9 cellular contexts compared by ENCODE assay signal in the genomic region with DNA sequence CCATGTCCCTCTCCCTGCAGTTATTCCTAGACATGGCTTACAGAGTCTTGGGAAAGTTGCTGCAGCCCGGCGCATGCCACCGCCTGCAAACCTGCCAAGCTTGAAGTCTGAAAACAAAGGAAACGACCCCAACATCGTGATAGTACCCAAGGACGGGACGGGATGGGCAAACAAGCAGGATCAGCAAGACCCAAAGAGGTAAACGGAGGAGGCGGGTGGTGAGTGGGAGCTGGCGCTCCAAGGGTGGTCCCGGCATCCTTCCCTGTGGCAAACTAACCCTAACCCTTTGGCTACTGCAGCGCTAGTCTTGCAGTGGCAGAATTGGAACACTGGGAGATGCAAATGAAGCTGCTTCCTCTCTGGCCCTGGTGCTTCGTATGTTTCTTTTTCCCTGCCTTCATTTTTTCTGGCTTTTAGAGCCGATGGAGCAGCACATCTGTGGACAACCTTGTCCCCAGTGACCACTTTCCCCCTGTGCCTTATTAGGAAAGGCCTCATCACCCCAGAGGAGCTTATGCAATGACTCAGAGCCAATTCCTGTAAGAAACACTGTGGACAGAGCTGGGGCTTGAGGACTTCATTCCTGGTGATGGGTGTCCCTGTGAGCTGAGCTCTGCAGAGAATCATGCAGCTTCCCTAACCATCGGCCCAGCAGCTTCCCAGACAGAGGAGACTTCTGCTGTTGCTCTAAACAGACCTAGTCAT. TPM values are rescaled to one million over a fixed set of nuclear protein-coding genes. Genes with fewer than 3 reads are reported as not detected.
DNase-seq lines count a peak whose midpoint lies in the region; ATAC-seq lines count a peak whose summit lies in the region.
"Had no signal": no experiment of that assay in that cellular context is flagged by ENCODE, and none has a peak within 500 bp of the region (broad histone marks: within the 10 kb centered on the region; RNA-seq: fewer than 3 reads in every experiment).

No MANE protein-coding gene starts in this region.

- intact Hi-C loops in activated CD4-positive, alpha-beta memory T cell treated with anti-CD3 and anti-CD28 coated beads for 36 hours (cut with micrococcal nuclease), result no loop called here
- intact Hi-C loops in left ventricle myocardium superior (cut with micrococcal nuclease), result loop anchor here (10.0 kb wide), 1 partner anchor 58 kb away; no protein-coding TSS in a partner anchor

- H3K9me3 Mint-ChIP-seq in activated CD4-positive, alpha-beta memory T cell treated with anti-CD3 and anti-CD28 coated beads for 36 hours, result no peaks in the 10 kb centered on the region
- H3K9me3 Mint-ChIP-seq in activated CD4-positive, alpha-beta memory T cell treated with anti-CD3 and anti-CD28 coated beads, Interleukin-2, amount 10 ng/mL, durations not matched to agents 7 days and 5 days, result no peaks in the 10 kb centered on the region
- H3K9me3 Mint-ChIP-seq in stimulated activated memory B cell treated with anti-CD40 and anti-IgM and Interleukin-4, amounts not matched to agents 10 μg/mL and 1 μg/mL and 100 μg/mL, for 72 hours, result no peaks in the 10 kb centered on the region
- H3K9me3 Mint-ChIP-seq in immature natural killer cell, result no peaks in the 10 kb centered on the region

- POLR2A ChIA-PET in activated CD4-positive, alpha-beta memory T cell treated with anti-CD3 and anti-CD28 coated beads for 36 hours (lab: Charles Lee), result no interaction called here
- POLR2A ChIA-PET in activated CD4-positive, alpha-beta memory T cell treated with anti-CD3 and anti-CD28 coated beads, Interleukin-2, amount 10 ng/mL, durations not matched to agents 7 days and 5 days (lab: Charles Lee), result interaction anchor here (1.4 kb wide), 1 partner anchor 59 kb away, joined by 5 read pairs; no protein-coding TSS in a partner anchor

- ATAC-seq in left ventricle myocardium superior, result peak; percentile 39
- ATAC-seq in stimulated activated memory B cell treated with anti-CD40 and anti-IgM and Interleukin-4, amounts not matched to agents 10 μg/mL and 1 μg/mL and 100 μg/mL, for 72 hours, result no peak
- ATAC-seq in HG02623 (IDR thresholded peaks at IDR 0.05; ENCODE audit: unreplicated experiment), result no peak

- DNase-seq in activated CD4-positive, alpha-beta memory T cell treated with anti-CD3 and anti-CD28 coated beads for 36 hours, result no peak
- DNase-seq in activated CD4-positive, alpha-beta memory T cell treated with anti-CD3 and anti-CD28 coated beads, Interleukin-2, amount 10 ng/mL, durations not matched to agents 7 days and 5 days, result no peak
- peak; percentile 71 for DNase-seq in amniotic epithelial cell (ENCODE audit: low read depth)
- DNase-seq in left ventricle myocardium superior, result no peak
- no peak for DNase-seq in immature natural killer cell
- DNase-seq in inferior parietal cortex (ENCODE audit: extremely low spot score), result no peak

- H3K27me3 Mint-ChIP-seq in activated CD4-positive, alpha-beta memory T cell treated with anti-CD3 and anti-CD28 coated beads for 36 hours, result no peaks in the 10 kb centered on the region
- H3K27me3 Mint-ChIP-seq in activated CD4-positive, alpha-beta memory T cell treated with anti-CD3 and anti-CD28 coated beads, Interleukin-2, amount 10 ng/mL, durations not matched to agents 7 days and 5 days, result no peaks in the 10 kb centered on the region
- H3K27me3 Mint-ChIP-seq in stimulated activated memory B cell treated with anti-CD40 and anti-IgM and Interleukin-4, amounts not matched to agents 10 μg/mL and 1 μg/mL and 100 μg/mL, for 72 hours, result no peaks in the 10 kb centered on the region
- H3K27me3 Mint-ChIP-seq in immature natural killer cell (ENCODE audit: low read depth in 3 of 3), result peaks cover 0 to 8% (median 0%) of the 10 kb centered on the region in 3 donors
- H3K27me3 Mint-ChIP-seq: B cell had no signal

- H3K4me1 Mint-ChIP-seq in activated CD4-positive, alpha-beta memory T cell treated with anti-CD3 and anti-CD28 coated beads for 36 hours (ENCODE audit: low read depth), result peaks cover 17% of the 10 kb centered on the region
- peaks cover 18% of the 10 kb centered on the region for H3K4me1 Mint-ChIP-seq in activated CD4-positive, alpha-beta memory T cell treated with anti-CD3 and anti-CD28 coated beads, Interleukin-2, amount 10 ng/mL, durations not matched to agents 7 days and 5 days
- peaks cover 23% of the 10 kb centered on the region for H3K4me1 Mint-ChIP-seq in stimulated activated memory B cell treated with anti-CD40 and anti-IgM and Interleukin-4, amounts not matched to agents 10 μg/mL and 1 μg/mL and 100 μg/mL, for 72 hours
- peaks cover 36 to 41% of the 10 kb centered on the region in 2 donors for H3K4me1 Mint-ChIP-seq in immature natural killer cell

- no peak overlapping the region for H3K4me3 Mint-ChIP-seq in activated CD4-positive, alpha-beta memory T cell treated with anti-CD3 and anti-CD28 coated beads for 36 hours
- no peak overlapping the region for H3K4me3 Mint-ChIP-seq in activated CD4-positive, alpha-beta memory T cell treated with anti-CD3 and anti-CD28 coated beads, Interleukin-2, amount 10 ng/mL, durations not matched to agents 7 days and 5 days
- no peak overlapping the region for H3K4me3 Mint-ChIP-seq in stimulated activated memory B cell treated with anti-CD40 and anti-IgM and Interleukin-4, amounts not matched to agents 10 μg/mL and 1 μg/mL and 100 μg/mL, for 72 hours
- H3K4me3 Mint-ChIP-seq in immature natural killer cell, result peak overlapping the region in 1 of 5 donors; percentile 13
- H3K4me3 Mint-ChIP-seq: B cell had no signal

- peaks cover 29% of the 10 kb centered on the region for H3K36me3 Mint-ChIP-seq in activated CD4-positive, alpha-beta memory T cell treated with anti-CD3 and anti-CD28 coated beads for 36 hours
- H3K36me3 Mint-ChIP-seq in activated CD4-positive, alpha-beta memory T cell treated with anti-CD3 and anti-CD28 coated beads, Interleukin-2, amount 10 ng/mL, durations not matched to agents 7 days and 5 days (ENCODE audit: low read depth), result peaks cover 59% of the 10 kb centered on the region
- peaks cover 54% of the 10 kb centered on the region for H3K36me3 Mint-ChIP-seq in stimulated activated memory B cell treated with anti-CD40 and anti-IgM and Interleukin-4, amounts not matched to agents 10 μg/mL and 1 μg/mL and 100 μg/mL, for 72 hours
- H3K36me3 Mint-ChIP-seq in immature natural killer cell, result peaks cover 9 to 36% (median 9%) of the 10 kb centered on the region in 3 donors

- CTCF ChIA-PET in activated CD4-positive, alpha-beta memory T cell treated with anti-CD3 and anti-CD28 coated beads for 36 hours (lab: Charles Lee), result interaction anchor here (2.3 kb wide), 1 partner anchor 83 kb away, joined by 9 read pairs; no protein-coding TSS in a partner anchor
- CTCF ChIA-PET in activated CD4-positive, alpha-beta memory T cell treated with anti-CD3 and anti-CD28 coated beads, Interleukin-2, amount 10 ng/mL, durations not matched to agents 7 days and 5 days (lab: Charles Lee), result no interaction called here

- H3K27ac Mint-ChIP-seq in activated CD4-positive, alpha-beta memory T cell treated with anti-CD3 and anti-CD28 coated beads for 36 hours, result peak overlapping the region; percentile 34
- H3K27ac Mint-ChIP-seq in activated CD4-positive, alpha-beta memory T cell treated with anti-CD3 and anti-CD28 coated beads, Interleukin-2, amount 10 ng/mL, durations not matched to agents 7 days and 5 days, result no peak overlapping the region
- peak overlapping the region; percentile 24 for H3K27ac Mint-ChIP-seq in stimulated activated memory B cell treated with anti-CD40 and anti-IgM and Interleukin-4, amounts not matched to agents 10 μg/mL and 1 μg/mL and 100 μg/mL, for 72 hours
- H3K27ac Mint-ChIP-seq in immature natural killer cell, result peak overlapping the region in 2 of 6 donors; percentile 9 to 26
- H3K27ac Mint-ChIP-seq: B cell had no signal

RNA-seq across cellular contexts. Expression of a gene that starts 38.9 kb away (rescaled TPM):
- total RNA-seq in activated CD4-positive, alpha-beta memory T cell treated with anti-CD3 and anti-CD28 coated beads for 36 hours, result 100 to 1,000 TPM; 127 to 135 TPM
- total RNA-seq in activated CD4-positive, alpha-beta memory T cell treated with anti-CD3 and anti-CD28 coated beads, Interleukin-2, amount 10 ng/mL, durations not matched to agents 7 days and 5 days, result 100 to 1,000 TPM; 178 to 190 TPM
- total RNA-seq in left ventricle myocardium superior, result 144 TPM
- polyA plus RNA-seq in immature natural killer cell, result 10 to 100 TPM in 1 of 3 donors, 1 to 10 TPM in 2; 2.0 to 48.1 (median 9.6) TPM
